16 cellular contexts compared by ENCODE assay signal in the genomic region with DNA sequence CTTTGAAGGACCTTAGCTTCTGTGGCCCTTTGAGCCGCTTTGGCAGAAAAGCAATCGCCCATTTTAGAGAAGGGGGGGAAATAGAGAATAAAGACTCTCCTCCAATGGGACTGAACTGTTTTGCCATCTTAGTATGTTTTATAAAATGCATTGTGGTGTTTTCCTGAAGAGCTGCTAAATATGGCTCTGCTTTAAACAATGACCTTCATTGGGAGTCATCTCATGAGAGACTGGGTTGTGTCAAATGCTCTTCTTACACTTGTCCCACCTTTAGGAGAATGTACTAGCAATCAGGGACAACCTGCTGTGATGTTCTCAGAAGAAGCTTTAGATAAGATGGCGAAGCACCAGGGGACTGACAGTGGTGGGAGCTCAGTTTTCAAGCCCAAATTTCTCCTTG.
DNase-seq lines count a peak whose midpoint lies in the region; ATAC-seq and TF ChIP-seq lines count a peak whose summit lies in the region.
"Had no signal": no experiment of that assay in that cellular context is flagged by ENCODE, and none has a peak within 500 bp of the region (broad histone marks: within the 10 kb centered on the region; RNA-seq: fewer than 3 reads in every experiment).

No MANE protein-coding gene starts in this region.

- no peak overlapping the region for H3K27ac Mint-ChIP-seq in Calu3 (ENCODE audit: unreplicated experiment)
- no peak overlapping the region for H3K27ac Mint-ChIP-seq in nephron progenitor cell
- H3K27ac Mint-ChIP-seq: activated T-cell treated with anti-CD3 and anti-CD28 coated beads, Interleukin-2, amount 50 U/mL, for 24 hours; dendritic cell treated with granulocyte-macrophage colony-stimulating factor and Interleukin-4, amounts not matched to agents 40 ng/mL and 50 ng/mL, for 4 days had no signal

- H3K79me2 ChIP-seq in Karpas-422 (ENCODE audit: low read length): no peaks in the 10 kb centered on the region

- intact Hi-C loops in Calu3 (cut with micrococcal nuclease; ENCODE audit: unreplicated experiment) (no loop called here), uterus (cut with DNase I; ENCODE audit: low total_unique reads) (no loop called here), Right ventricle myocardium superior (cut with DNase I) (no loop called here)

- H3K9me2 ChIP-seq in Karpas-422 (replicated peaks; ENCODE audit: insufficient read depth, low read length): no peaks in the 10 kb centered on the region

- no peak overlapping the region for H2AFZ ChIP-seq in Karpas-422 (ENCODE audit: low read length)

- no peak overlapping the region for H3K27ac ChIP-seq in Karpas-422 (ENCODE audit: low read length)
- peak overlapping the region; percentile 69 for H3K27ac ChIP-seq in cingulate gyrus (ENCODE audit: low read depth, low read length)
- no peak overlapping the region for H3K27ac ChIP-seq in uterus
- H3K27ac ChIP-seq: tibial nerve had no signal

- CTCF ChIA-PET in Calu3 (lab: Charles Lee): interaction anchor here (0.7 kb wide), 1 partner anchor 274 kb away, joined by 4 read pairs; no protein-coding TSS in a partner anchor

- peak overlapping the region; percentile 50 for H3K4me3 Mint-ChIP-seq in Calu3 (ENCODE audit: low read depth, unreplicated experiment)
- peak overlapping the region; percentile 74 for H3K4me3 Mint-ChIP-seq in nephron progenitor cell

- peaks cover 7% of the 10 kb centered on the region for H3K4me1 Mint-ChIP-seq in Calu3 (ENCODE audit: low read depth, unreplicated experiment)
- H3K4me1 Mint-ChIP-seq in nephron progenitor cell: peaks cover 42% of the 10 kb centered on the region

- ATAC-seq in Right ventricle myocardium superior (ENCODE audit: poor library complexity) (no peak), GM18867 (IDR thresholded peaks at IDR 0.05; ENCODE audit: unreplicated experiment) (no peak)

- H3K4me1 ChIP-seq in Karpas-422 (ENCODE audit: low read length) (no peaks in the 10 kb centered on the region; the same call in 1 of the 2 replicates), uterus (no peaks in the 10 kb centered on the region)
- H3K4me1 ChIP-seq: tibial nerve had no signal

- H3K4me3 ChIP-seq in Karpas-422 (ENCODE audit: low read length): no peak overlapping the region
- no peak overlapping the region for H3K4me3 ChIP-seq in uterus

- no peak for TF ChIP-seq POLR2A in uterus (IDR thresholded peaks at IDR 0.05)

- DNase-seq in Calu3 (no peak), Karpas-422 (no peak), nephron progenitor cell (no peak), uterus (no peak), NCI-H446 (lab: John Stamatoyannopoulos, UW) (no peak), Right ventricle myocardium superior (no peak)
- DNase-seq: activated CD4-positive, alpha-beta T cell treated with anti-CD3 and anti-CD28 coated beads for 4 hours; activated T-cell treated with anti-CD3 and anti-CD28 coated beads, Interleukin-2, amount 50 U/mL, for 24 hours; amniotic stem cell; DMS79; mammary epithelial cell; NCI-H226 had no signal

- peak overlapping the region; percentile 48 for H3K4me2 ChIP-seq in Karpas-422 (ENCODE audit: low read depth, low read length, poor library complexity, severe bottlenecking)

- H3K27me3 Mint-ChIP-seq in Calu3 (ENCODE audit: unreplicated experiment): no peaks in the 10 kb centered on the region
- peaks cover 3% of the 10 kb centered on the region for H3K27me3 Mint-ChIP-seq in nephron progenitor cell (ENCODE audit: low read depth, poor library complexity)

- H3K9me3 Mint-ChIP-seq in Calu3 (ENCODE audit: low read depth, unreplicated experiment) (peaks cover 2% of the 10 kb centered on the region), nephron progenitor cell (no peaks in the 10 kb centered on the region)
- H3K9me3 Mint-ChIP-seq: activated T-cell treated with anti-CD3 and anti-CD28 coated beads, Interleukin-2, amount 50 U/mL, for 24 hours; dendritic cell treated with granulocyte-macrophage colony-stimulating factor and Interleukin-4, amounts not matched to agents 40 ng/mL and 50 ng/mL, for 4 days had no signal

- no TSS peak for BruUV-seq in Calu3 (replicated peaks; lab: Mats Ljungman, UMichigan)

- TF ChIP-seq CTCF in Calu3 (IDR thresholded peaks at IDR 0.05; ENCODE audit: unreplicated experiment) (no peak), nephron progenitor cell (IDR thresholded peaks at IDR 0.05) (no peak), uterus (IDR thresholded peaks at IDR 0.05) (no peak)

- H4K20me1 ChIP-seq in Karpas-422 (ENCODE audit: insufficient read depth, low read depth, low read length): no peaks in the 10 kb centered on the region

- no peaks in the 10 kb centered on the region for H3K36me3 ChIP-seq in Karpas-422 (ENCODE audit: insufficient read depth, low read length)
- no peaks in the 10 kb centered on the region for H3K36me3 ChIP-seq in uterus
- H3K36me3 ChIP-seq: tibial nerve had no signal

- no peak overlapping the region for H3K9ac ChIP-seq in Karpas-422 (ENCODE audit: low read length)

- no peaks in the 10 kb centered on the region for H3K27me3 ChIP-seq in Karpas-422 (ENCODE audit: low read length)
- H3K27me3 ChIP-seq in uterus: peaks cover 0 to 3% of the 10 kb centered on the region in 2 donors

- H3K9me3 ChIP-seq in Karpas-422 (ENCODE audit: low read length) (no peaks in the 10 kb centered on the region), uterus (no peaks in the 10 kb centered on the region)
- H3K9me3 ChIP-seq: tibial nerve had no signal

- no peaks in the 10 kb centered on the region for H3K36me3 Mint-ChIP-seq in Calu3 (ENCODE audit: insufficient read depth, unreplicated experiment)
- H3K36me3 Mint-ChIP-seq in nephron progenitor cell (ENCODE audit: low read depth): no peaks in the 10 kb centered on the region
